In the genomic region with DNA sequence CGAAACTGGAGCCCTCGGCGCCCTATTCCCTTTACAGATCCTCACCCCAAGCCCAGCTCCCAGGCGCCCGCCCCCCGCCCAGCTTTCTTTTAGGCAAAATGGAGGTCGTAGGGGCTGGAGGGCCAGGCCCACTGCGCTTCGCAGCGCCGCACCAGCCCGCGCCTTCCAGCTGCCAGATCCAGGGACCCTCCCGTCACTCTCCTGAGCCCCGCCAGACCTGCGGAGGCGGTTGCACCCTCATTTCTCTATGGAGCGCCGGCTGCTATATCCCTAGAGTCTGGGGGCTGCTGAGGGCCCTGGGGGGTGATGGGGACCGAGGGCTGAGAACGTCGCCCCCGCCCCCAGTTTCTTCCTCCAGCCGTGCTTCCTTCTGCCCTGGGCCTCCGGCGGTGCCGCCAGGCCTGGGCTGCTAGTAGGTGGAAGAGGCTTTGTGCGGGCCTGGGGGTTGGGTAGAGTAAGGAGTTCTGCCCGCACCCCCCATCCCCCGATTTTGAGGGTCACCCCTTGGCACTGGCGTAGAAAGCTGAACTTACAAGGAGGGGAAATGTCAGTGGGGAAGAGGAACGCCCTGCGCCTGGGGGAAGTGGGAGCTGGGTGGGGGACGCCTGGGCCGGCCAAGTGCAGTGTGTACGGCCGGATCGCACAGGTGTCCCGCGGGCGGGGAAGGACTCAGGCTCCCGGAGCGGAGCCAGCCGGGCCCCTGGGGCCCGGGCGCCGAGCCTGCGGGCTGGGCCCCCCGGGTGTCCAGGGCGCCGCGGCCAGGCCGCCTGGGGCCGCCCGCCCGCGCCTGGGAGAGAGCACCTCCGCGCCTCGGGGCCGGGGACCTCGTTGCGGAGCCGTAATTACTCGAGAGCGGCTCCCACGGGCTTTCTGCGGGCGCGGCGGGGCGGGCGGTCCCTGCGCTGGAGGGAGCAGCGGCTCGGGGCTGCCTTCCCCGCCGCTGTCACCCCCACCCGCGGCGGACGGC, we compare ENCODE assay signal across 9 cellular contexts. TPM values are rescaled to one million over a fixed set of nuclear protein-coding genes. Genes with fewer than 3 reads are reported as not detected.
A peak's percentile ranks its signal among the peaks of the same experiment; 100 is the strongest.
DNase-seq lines count a peak whose midpoint lies in the region; ATAC-seq and TF ChIP-seq lines count a peak whose summit lies in the region.
"Had no signal": no experiment of that assay in that cellular context is flagged by ENCODE, and none has a peak within 500 bp of the region (broad histone marks: within the 10 kb centered on the region; RNA-seq: fewer than 3 reads in every experiment).

No MANE protein-coding gene starts in this region.

- H3K4me1 ChIP-seq in HUES6 (ENCODE audit: control insufficient read depth, insufficient read depth, low read length): no peaks in the 10 kb centered on the region; the same call in 1 of the 2 replicates
- H3K4me1 ChIP-seq in esophagus (ENCODE audit: control insufficient read depth in 2 of 2, insufficient read depth in 2 of 2, low read length in 1 of 2): peaks cover 4 to 7% of the 10 kb centered on the region in 2 donors

- H3K27ac Mint-ChIP-seq in CD14-positive monocyte: peak overlapping the region; percentile 91 to 96 (median 94)
- peak overlapping the region; percentile 84 to 91 for H3K27ac Mint-ChIP-seq in natural killer cell treated with Interleukin-12 subunit alpha and Interleukin-12 subunit beta and Interleukin-15 and Interleukin-18, amount 100 ng/mL, for 72 hours

- H3K4me3 ChIP-seq in HUES6 (ENCODE audit: low read depth, low read length) (peak overlapping the region; percentile 65), esophagus (ENCODE audit: low read depth in 1 of 2, low read length in 2 of 2) (peak overlapping the region; percentile 86 to 96)

- H3K9me3 ChIP-seq in HUES6 (ENCODE audit: control insufficient read depth, insufficient read depth, low read depth, low read length): no peaks in the 10 kb centered on the region
- H3K9me3 ChIP-seq in esophagus (ENCODE audit: control insufficient read depth in 2 of 2, insufficient read depth in 1 of 2, low read depth in 1 of 2, low read length in 1 of 2): no peaks in the 10 kb centered on the region

- H3K9me3 Mint-ChIP-seq in CD14-positive monocyte: peaks cover 0 to 2% (median 0%) of the 10 kb centered on the region in 7 donors
- no peaks in the 10 kb centered on the region for H3K9me3 Mint-ChIP-seq in natural killer cell treated with Interleukin-12 subunit alpha and Interleukin-12 subunit beta and Interleukin-15 and Interleukin-18, amount 100 ng/mL, for 72 hours

- DNase-seq in CD14-positive monocyte (ENCODE audit: low spot score) (peak; percentile 63), SKM-1 (lab: John Stamatoyannopoulos, UW; ENCODE audit: unreplicated experiment) (no peak), cerebellum (ENCODE audit: low spot score) (no peak)
- peak; percentile 75 for DNase-seq in activated CD8-positive, alpha-beta memory T cell treated with anti-CD3 and anti-CD28 coated beads, Interleukin-2, amount 50 U/mL, for 48 hours
- peak; percentile 63 for DNase-seq in natural killer cell treated with Interleukin-12 subunit alpha and Interleukin-12 subunit beta and Interleukin-15 and Interleukin-18, amount 100 ng/mL, for 72 hours (ENCODE audit: low spot score)

- peaks cover 39% of the 10 kb centered on the region for H3K4me1 Mint-ChIP-seq in CD14-positive monocyte
- peaks cover 11 to 20% of the 10 kb centered on the region in 2 donors for H3K4me1 Mint-ChIP-seq in natural killer cell treated with Interleukin-12 subunit alpha and Interleukin-12 subunit beta and Interleukin-15 and Interleukin-18, amount 100 ng/mL, for 72 hours (ENCODE audit: low read depth in 2 of 2)

- H3K27me3 ChIP-seq in HUES6 (ENCODE audit: control insufficient read depth, insufficient read depth, low read length): peaks cover 8% of the 10 kb centered on the region; the same call in 1 of the 2 replicates
- H3K27me3 ChIP-seq in esophagus (ENCODE audit: control insufficient read depth in 1 of 2, insufficient read depth in 2 of 2, low read length in 2 of 2): no peaks in the 10 kb centered on the region

- H3K27ac ChIP-seq in HUES6 (ENCODE audit: low read depth, low read length) (no peak overlapping the region; the same call in 1 of the 2 replicates), esophagus (ENCODE audit: low read depth in 2 of 2, low read length in 1 of 2) (peak overlapping the region; percentile 96 to 97)

- peak overlapping the region; percentile 77 for H3K9ac ChIP-seq in HUES6 (ENCODE audit: low read length)

- ATAC-seq in natural killer cell treated with Interleukin-12 subunit alpha and Interleukin-12 subunit beta and Interleukin-15 and Interleukin-18, amount 100 ng/mL, for 72 hours: no peak
- ATAC-seq in HG03135 (IDR thresholded peaks at IDR 0.05; ENCODE audit: unreplicated experiment): no peak

- H3K27me3 Mint-ChIP-seq in CD14-positive monocyte (ENCODE audit: low read depth in 3 of 3): peaks cover 1 to 8% (median 6%) of the 10 kb centered on the region in 3 donors
- peaks cover 0 to 2% of the 10 kb centered on the region in 2 donors for H3K27me3 Mint-ChIP-seq in natural killer cell treated with Interleukin-12 subunit alpha and Interleukin-12 subunit beta and Interleukin-15 and Interleukin-18, amount 100 ng/mL, for 72 hours

- intact Hi-C loops in CD14-positive monocyte (cut with micrococcal nuclease): loop anchor here (2.0 to 10.0 kb wide), 4 partner anchors 33 to 550 kb away; a partner anchor contains a TSS

- H3K36me3 Mint-ChIP-seq in CD14-positive monocyte: peaks cover 27 to 32% of the 10 kb centered on the region in 2 donors
- H3K36me3 Mint-ChIP-seq in natural killer cell treated with Interleukin-12 subunit alpha and Interleukin-12 subunit beta and Interleukin-15 and Interleukin-18, amount 100 ng/mL, for 72 hours: no peaks in the 10 kb centered on the region

- H3K4me3 Mint-ChIP-seq in CD14-positive monocyte: peak overlapping the region; percentile 97 to 98
- H3K4me3 Mint-ChIP-seq in natural killer cell treated with Interleukin-12 subunit alpha and Interleukin-12 subunit beta and Interleukin-15 and Interleukin-18, amount 100 ng/mL, for 72 hours: peak overlapping the region; percentile 94

- WGBS in esophagus, 2 donors: 1 to 2% methylated on average over 46 to 82 of the region's 82 CpGs

- peaks cover 28% of the 10 kb centered on the region for H3K36me3 ChIP-seq in HUES6 (ENCODE audit: control insufficient read depth, insufficient read depth, low read length)
- peaks cover 16 to 30% of the 10 kb centered on the region in 2 donors for H3K36me3 ChIP-seq in esophagus (ENCODE audit: control insufficient read depth in 2 of 2, insufficient read depth in 2 of 2, low read length in 1 of 2)

- no peak for TF ChIP-seq CTCF in CD14-positive monocyte (IDR thresholded peaks at IDR 0.05)

RNA-seq across cellular contexts. Expression of a gene that starts 1.2 kb away (rescaled TPM):
- polyA plus RNA-seq in CD14-positive monocyte (10 to 100 TPM; 90.0 to 94.6 TPM), esophagus (100 to 1,000 TPM; 147 to 284 TPM)
- 100 to 1,000 TPM; 345 to 348 TPM for total RNA-seq in natural killer cell treated with Interleukin-12 subunit alpha and Interleukin-12 subunit beta and Interleukin-15 and Interleukin-18, amount 100 ng/mL, for 72 hours
- total RNA-seq in cerebellum: 49.2 TPM

RNA-seq across cellular contexts. Expression of a gene that starts 18.5 kb away (rescaled TPM):
- polyA plus RNA-seq in CD14-positive monocyte (not detected), esophagus (not detected)
- not detected for total RNA-seq in natural killer cell treated with Interleukin-12 subunit alpha and Interleukin-12 subunit beta and Interleukin-15 and Interleukin-18, amount 100 ng/mL, for 72 hours
- 58.7 TPM for total RNA-seq in cerebellum
- total RNA-seq: renal cortical epithelial cell had no signal

RNA-seq across cellular contexts. Expression of a gene that starts 19.3 kb away (rescaled TPM):
- polyA plus RNA-seq in CD14-positive monocyte (under 1 TPM; 0.30 to 0.34 TPM), esophagus (10 to 100 TPM; 11.1 to 28.1 TPM)
- 10 to 100 TPM; 28.5 to 72.1 TPM for total RNA-seq in natural killer cell treated with Interleukin-12 subunit alpha and Interleukin-12 subunit beta and Interleukin-15 and Interleukin-18, amount 100 ng/mL, for 72 hours
- total RNA-seq in cerebellum: 20.8 TPM

RNA-seq across cellular contexts. Expression of a gene that starts 31.2 kb away (rescaled TPM):
- 10 to 100 TPM; 41.6 to 48.5 TPM for polyA plus RNA-seq in CD14-positive monocyte
- polyA plus RNA-seq in esophagus: 10 to 100 TPM; 29.4 to 42.1 TPM
- total RNA-seq in natural killer cell treated with Interleukin-12 subunit alpha and Interleukin-12 subunit beta and Interleukin-15 and Interleukin-18, amount 100 ng/mL, for 72 hours: 10 to 100 TPM; 46.6 to 64.9 TPM
- 21.7 TPM for total RNA-seq in cerebellum

RNA-seq across cellular contexts. Expression of a gene that starts 33.4 kb away (rescaled TPM):
- polyA plus RNA-seq in CD14-positive monocyte (under 1 TPM in 1 of 2 donors, not detected in 1; 0.79 TPM), esophagus (under 1 TPM; 0.41 to 0.53 TPM)
- total RNA-seq in natural killer cell treated with Interleukin-12 subunit alpha and Interleukin-12 subunit beta and Interleukin-15 and Interleukin-18, amount 100 ng/mL, for 72 hours: 10 to 100 TPM; 10.1 to 34.1 TPM
- 2.8 TPM for total RNA-seq in cerebellum

Comparison
In these comparisons a context has a peak if more than half of its experiments do, and no peak if none do; other contexts are left out.
1. DNase-seq: peak in CD14-positive monocyte (single experiment), activated CD8-positive, alpha-beta memory T cell treated with anti-CD3 and anti-CD28 coated beads, Interleukin-2, amount 50 U/mL, for 48 hours (single experiment) and natural killer cell treated with Interleukin-12 subunit alpha and Interleukin-12 subunit beta and Interleukin-15 and Interleukin-18, amount 100 ng/mL, for 72 hours (single experiment); none in SKM-1 (single experiment) and cerebellum (single experiment).
2. RNA of a gene that starts 18.5 kb away (total RNA-seq): 58.7 TPM in cerebellum (single experiment); not detected in natural killer cell treated with Interleukin-12 subunit alpha and Interleukin-12 subunit beta and Interleukin-15 and Interleukin-18, amount 100 ng/mL, for 72 hours; every median in the first group is over 10 times any median in the second.